Comparison of ENCODE assay signal across 10 cellular contexts in genomic region chr13:58953638-58954037, GRCh38.
DNase-seq lines count a peak whose midpoint lies in the region; ATAC-seq and TF ChIP-seq lines count a peak whose summit lies in the region.
"Had no signal": no experiment of that assay in that cellular context is flagged by ENCODE, and none has a peak within 500 bp of the region (broad histone marks: within the 10 kb centered on the region; RNA-seq: fewer than 3 reads in every experiment).

No MANE protein-coding gene starts in this region.

- H3K4me3 ChIP-seq in left lung: no peak overlapping the region

- no peak overlapping the region for H3K27ac ChIP-seq in left lung

- no peaks in the 10 kb centered on the region for H3K36me3 ChIP-seq in left lung

- peaks cover 0 to 23% of the 10 kb centered on the region in 2 donors for H3K9me3 ChIP-seq in left lung

- peak; percentile 57 for DNase-seq in SKM-1 treated with dmso at 0.1 percent for 144 hours (lab: John Stamatoyannopoulos, UW; ENCODE audit: unreplicated experiment)
- DNase-seq in left lung: no peak
- no peak for DNase-seq in hepatic stellate cell (ENCODE audit: low spot score)
- DNase-seq in SW 1271 (lab: John Stamatoyannopoulos, UW): no peak
- DNase-seq in activated naive CD4-positive, alpha-beta T cell treated with Interleukin-2 at 50 U/mL for 16 hours: no peak
- DNase-seq: activated CD4-positive, CD25-positive, alpha-beta regulatory T cell treated with anti-CD3 and anti-CD28 coated beads, Interleukin-2, amount 50 U/mL, for 72 hours; right cardiac atrium had no signal

- peak; percentile 84 for ATAC-seq in GM18498 (IDR thresholded peaks at IDR 0.05; ENCODE audit: unreplicated experiment)
- ATAC-seq in GM21515 (IDR thresholded peaks at IDR 0.05; ENCODE audit: unreplicated experiment): peak; percentile 92
- ATAC-seq in HG03342 (IDR thresholded peaks at IDR 0.05; ENCODE audit: unreplicated experiment): peak; percentile 87
- ATAC-seq in left lung: no peak
- ATAC-seq: right cardiac atrium had no signal

- intact Hi-C loops in left lung (cut with DNase I): no loop called here

- H3K4me1 ChIP-seq in left lung: no peaks in the 10 kb centered on the region

- no peak for TF ChIP-seq CTCF in left lung (IDR thresholded peaks at IDR 0.05)

- H3K27me3 ChIP-seq in left lung: no peaks in the 10 kb centered on the region
